Comparison of ENCODE assay signal across 11 cellular contexts in genomic region chr12:47781479-47782371, GRCh38. TPM values are rescaled to one million over a fixed set of nuclear protein-coding genes. Genes with fewer than 3 reads are reported as not detected.
DNase-seq lines count a peak whose midpoint lies in the region; ATAC-seq and TF ChIP-seq lines count a peak whose summit lies in the region.
"Had no signal": no experiment of that assay in that cellular context is flagged by ENCODE, and none has a peak within 500 bp of the region (broad histone marks: within the 10 kb centered on the region; RNA-seq: fewer than 3 reads in every experiment).

No MANE protein-coding gene starts in this region.

- H3K9me3 ChIP-seq in Panc1 (ENCODE audit: control insufficient read depth, insufficient read depth, low read depth, low read length) (no peaks in the 10 kb centered on the region), endodermal cell (ENCODE audit: control insufficient read depth, low read length) (no peaks in the 10 kb centered on the region)
- H3K9me3 ChIP-seq: heart left ventricle had no signal

- H3K4me1 Mint-ChIP-seq in activated CD4-positive, alpha-beta T cell treated with anti-CD3 and anti-CD28 coated beads, Interleukin-2, amount 10 ng/mL, durations not matched to agents 24 days and 14 days = peaks cover 30% of the 10 kb centered on the region
- peaks cover 11% of the 10 kb centered on the region for H3K4me1 Mint-ChIP-seq in endodermal cell

- POLR2A ChIA-PET in Panc1 (lab: Charles Lee) = interaction anchor here (0.7 kb wide), 1 partner anchor 40 kb away, joined by 3 read pairs; no protein-coding TSS in a partner anchor

- no peaks in the 10 kb centered on the region for H3K9me3 Mint-ChIP-seq in activated CD4-positive, alpha-beta T cell treated with anti-CD3 and anti-CD28 coated beads, Interleukin-2, amount 10 ng/mL, durations not matched to agents 24 days and 14 days
- H3K9me3 Mint-ChIP-seq in endodermal cell = no peaks in the 10 kb centered on the region

- no TSS peak for BruUV-seq in Panc1 (replicated peaks; lab: Mats Ljungman, UMichigan)

- intact Hi-C loops in activated CD4-positive, alpha-beta T cell treated with anti-CD3 and anti-CD28 coated beads, Interleukin-2, amount 10 ng/mL, durations not matched to agents 24 days and 14 days (cut with micrococcal nuclease) = no loop called here
- intact Hi-C loops in Panc1 (cut with micrococcal nuclease; ENCODE audit: unreplicated experiment) = loop anchor here (5.0 kb wide), 1 partner anchor 56 kb away; no protein-coding TSS in a partner anchor

- H3K4me1 ChIP-seq in Panc1 (ENCODE audit: control insufficient read depth, insufficient read depth, low read length) (peaks cover 17% of the 10 kb centered on the region), endodermal cell (ENCODE audit: control insufficient read depth, insufficient read depth, low read length) (no peaks in the 10 kb centered on the region)

- peaks cover 39% of the 10 kb centered on the region for H3K36me3 Mint-ChIP-seq in activated CD4-positive, alpha-beta T cell treated with anti-CD3 and anti-CD28 coated beads, Interleukin-2, amount 10 ng/mL, durations not matched to agents 24 days and 14 days (ENCODE audit: low read depth)
- peaks cover 37% of the 10 kb centered on the region for H3K36me3 Mint-ChIP-seq in endodermal cell (ENCODE audit: low read depth)

- DNase-seq in activated CD4-positive, alpha-beta T cell treated with anti-CD3 and anti-CD28 coated beads, Interleukin-2, amount 10 ng/mL, durations not matched to agents 24 days and 14 days = no peak
- no peak for DNase-seq in activated CD4-positive, alpha-beta T cell treated with anti-CD3 and anti-CD28 coated beads for 1 hour
- no peak for DNase-seq in Panc1 (ENCODE audit: low read depth, low spot score)
- no peak for DNase-seq in endodermal cell
- peak; percentile 8 for DNase-seq in superior temporal gyrus (ENCODE audit: extremely low spot score)
- no peak for DNase-seq in putamen (ENCODE audit: low spot score)
- DNase-seq: AML-193 had no signal

- TF ChIP-seq CTCF in Panc1 (IDR thresholded peaks at IDR 0.05) (no peak), endodermal cell (conservative IDR thresholded peaks at IDR 0.05) (no peak)

- H3K27ac ChIP-seq in Panc1 (ENCODE audit: low read length) = 0 out of 2 replicates have a peak overlapping the region, but pooled peaks have one; percentile 12
- H3K27ac ChIP-seq in endodermal cell (ENCODE audit: low read depth, low read length) = peak overlapping the region; percentile 2

- in situ Hi-C loops in Panc1 (cut with HindIII; ENCODE audit: low pct_unique_long_range_greater_than_20kb, low sequenced_read_pairs) = no loop called here

- 96% methylated on average over 6 to 13 of the region's 13 CpGs for WGBS in endodermal cell (ENCODE audit: insufficient coverage in 1 of 2, insufficient read length in 1 of 2), 2 experiments

- no peak overlapping the region for H3K9ac ChIP-seq in endodermal cell (ENCODE audit: extremely low read depth, low read length, poor library complexity, severe bottlenecking)

- peaks cover 5% of the 10 kb centered on the region for H3K36me3 ChIP-seq in Panc1 (ENCODE audit: control insufficient read depth, insufficient read depth, low read length)
- H3K36me3 ChIP-seq in endodermal cell (ENCODE audit: control insufficient read depth, insufficient read depth, low read length) = peaks cover 42% of the 10 kb centered on the region

- no peak overlapping the region for H3K4me3 ChIP-seq in Panc1 (ENCODE audit: low read depth in 2 of 2, low read length in 2 of 2)
- no peak overlapping the region for H3K4me3 ChIP-seq in endodermal cell (ENCODE audit: low read length)
- H3K4me3 ChIP-seq: heart left ventricle had no signal

- CTCF ChIA-PET in Panc1 (lab: Charles Lee) = interaction anchor here (0.7 to 3.5 kb wide), 5 partner anchors 38 to 1004 kb away, joined by 3 to 18 read pairs (median 3); partner anchors contain the start of gene RPAP3

- H3K27me3 Mint-ChIP-seq in activated CD4-positive, alpha-beta T cell treated with anti-CD3 and anti-CD28 coated beads, Interleukin-2, amount 10 ng/mL, durations not matched to agents 24 days and 14 days = no peaks in the 10 kb centered on the region
- no peaks in the 10 kb centered on the region for H3K27me3 Mint-ChIP-seq in endodermal cell (ENCODE audit: insufficient read depth)

- H3K4me3 Mint-ChIP-seq in activated CD4-positive, alpha-beta T cell treated with anti-CD3 and anti-CD28 coated beads, Interleukin-2, amount 10 ng/mL, durations not matched to agents 24 days and 14 days = no peak overlapping the region
- no peak overlapping the region for H3K4me3 Mint-ChIP-seq in endodermal cell

- H3K27me3 ChIP-seq in Panc1 (ENCODE audit: control insufficient read depth, insufficient read depth, low read length) (no peaks in the 10 kb centered on the region), endodermal cell (ENCODE audit: control insufficient read depth, insufficient read depth, low read length, poor library complexity, severe bottlenecking) (no peaks in the 10 kb centered on the region)
- H3K27me3 ChIP-seq: heart left ventricle had no signal

- peak overlapping the region; percentile 63 for H3K27ac Mint-ChIP-seq in activated CD4-positive, alpha-beta T cell treated with anti-CD3 and anti-CD28 coated beads, Interleukin-2, amount 10 ng/mL, durations not matched to agents 24 days and 14 days
- peak overlapping the region; percentile 67 for H3K27ac Mint-ChIP-seq in endodermal cell

- ATAC-seq in Panc1 (no peak), GM19455 (IDR thresholded peaks at IDR 0.05; ENCODE audit: unreplicated experiment) (no peak), GM21526 (IDR thresholded peaks at IDR 0.05; ENCODE audit: low FRiP score, unreplicated experiment) (no peak)
- ATAC-seq: heart left ventricle, SK-N-SH treated with all-trans-retinoic acid at 6 μM for 48 hours had no signal

RNA-seq across cellular contexts. Expression of gene SLC48A1, which starts 8.7 kb away (rescaled TPM):
- total RNA-seq in activated CD4-positive, alpha-beta T cell treated with anti-CD3 and anti-CD28 coated beads, Interleukin-2, amount 10 ng/mL, durations not matched to agents 24 days and 14 days = 10.7 and 12.3 TPM in 2 replicates
- 32.0 TPM for total RNA-seq in Panc1 (2021; ENCODE audit: unreplicated experiment)
- 27.4 TPM for polyA plus RNA-seq in Panc1 (2012; ENCODE audit: insufficient read length)
- total RNA-seq in endodermal cell = 10 to 100 TPM; 21.3 to 30.4 TPM
- 13.9 TPM for polyA plus RNA-seq in endodermal cell (2013, experiment 1 of 2)
- 13.5 TPM for polyA plus RNA-seq in endodermal cell (2013, experiment 2 of 2)

RNA-seq across cellular contexts. Expression of gene RAPGEF3, which starts 23.0 kb away (rescaled TPM):
- 3.6 and 4.5 TPM in 2 replicates for total RNA-seq in activated CD4-positive, alpha-beta T cell treated with anti-CD3 and anti-CD28 coated beads, Interleukin-2, amount 10 ng/mL, durations not matched to agents 24 days and 14 days
- total RNA-seq in Panc1 (2021; ENCODE audit: unreplicated experiment) = 5.8 TPM
- 2.5 TPM for polyA plus RNA-seq in Panc1 (2012; ENCODE audit: insufficient read length)
- 10 to 100 TPM; 11.4 to 19.6 TPM for total RNA-seq in endodermal cell
- 3.7 TPM for polyA plus RNA-seq in endodermal cell (2013, experiment 1 of 2)
- 3.2 TPM for polyA plus RNA-seq in endodermal cell (2013, experiment 2 of 2)

RNA-seq across cellular contexts. Expression of gene HDAC7, which starts 38.0 kb away (rescaled TPM):
- 405 and 419 TPM in 2 replicates for total RNA-seq in activated CD4-positive, alpha-beta T cell treated with anti-CD3 and anti-CD28 coated beads, Interleukin-2, amount 10 ng/mL, durations not matched to agents 24 days and 14 days
- total RNA-seq in Panc1 (2021; ENCODE audit: unreplicated experiment) (84.2 TPM), endodermal cell (100 to 1,000 TPM; 146 to 154 TPM)
- polyA plus RNA-seq in Panc1 (2012; ENCODE audit: insufficient read length) = 63.0 TPM
- 73.0 TPM for polyA plus RNA-seq in endodermal cell (2013, experiment 1 of 2)
- polyA plus RNA-seq in endodermal cell (2013, experiment 2 of 2) = 68.5 TPM

RNA-seq across cellular contexts. Expression of gene ENDOU, which starts 56.4 kb away (rescaled TPM):
- 0.09 TPM in 1 of 2 replicates, not detected in the other for total RNA-seq in activated CD4-positive, alpha-beta T cell treated with anti-CD3 and anti-CD28 coated beads, Interleukin-2, amount 10 ng/mL, durations not matched to agents 24 days and 14 days
- total RNA-seq in Panc1 (2021; ENCODE audit: unreplicated experiment) (not detected), endodermal cell (not detected)
- polyA plus RNA-seq in Panc1 (2012; ENCODE audit: insufficient read length) = not detected
- not detected for polyA plus RNA-seq in endodermal cell (2013, experiment 1 of 2)
- not detected for polyA plus RNA-seq in endodermal cell (2013, experiment 2 of 2)
